Comparison of ENCODE assay signal across 8 cellular contexts in the genomic region with DNA sequence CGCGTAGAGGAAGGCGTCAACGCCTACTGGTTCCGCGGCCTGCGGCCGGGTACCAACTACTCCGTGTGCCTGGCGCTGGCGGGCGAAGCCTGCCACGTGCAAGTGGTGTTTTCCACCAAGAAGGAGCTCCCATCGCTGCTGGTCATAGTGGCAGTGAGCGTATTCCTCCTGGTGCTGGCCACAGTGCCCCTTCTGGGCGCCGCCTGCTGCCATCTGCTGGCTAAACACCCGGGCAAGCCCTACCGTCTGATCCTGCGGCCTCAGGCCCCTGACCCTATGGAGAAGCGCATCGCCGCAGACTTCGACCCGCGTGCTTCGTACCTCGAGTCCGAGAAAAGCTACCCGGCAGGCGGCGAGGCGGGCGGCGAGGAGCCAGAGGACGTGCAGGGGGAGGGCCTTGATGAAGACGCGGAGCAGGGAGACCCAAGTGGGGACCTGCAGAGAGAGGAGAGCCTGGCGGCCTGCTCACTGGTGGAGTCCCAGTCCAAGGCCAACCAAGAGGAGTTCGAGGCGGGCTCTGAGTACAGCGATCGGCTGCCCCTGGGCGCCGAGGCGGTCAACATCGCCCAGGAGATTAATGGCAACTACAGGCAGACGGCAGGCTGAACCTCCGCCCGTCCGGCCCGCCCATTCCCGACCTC. TPM values are rescaled to one million over a fixed set of nuclear protein-coding genes. Genes with fewer than 3 reads are reported as not detected.
DNase-seq lines count a peak whose midpoint lies in the region; ATAC-seq and TF ChIP-seq lines count a peak whose summit lies in the region.

No MANE protein-coding gene starts in this region.

- H3K9ac ChIP-seq in H9 (ENCODE audit: extremely low read depth, insufficient read length, low read length): no peak overlapping the region

- POLR2A ChIA-PET in CD8-positive, alpha-beta T cell (lab: Charles Lee): no interaction called here

- H2BK120ac ChIP-seq in H9 (ENCODE audit: low read depth, low read length, poor library complexity, severe bottlenecking): no peak overlapping the region

- peaks cover 14% of the 10 kb centered on the region for H3K23me2 ChIP-seq in H9 (ENCODE audit: insufficient read length, low read depth, low read length, poor library complexity, severe bottlenecking)

- no peak overlapping the region for H4K91ac ChIP-seq in H9 (ENCODE audit: insufficient read length, low read depth, low read length)

- no peak overlapping the region for H3K14ac ChIP-seq in H9 (ENCODE audit: insufficient read depth, low read length)

- CTCF ChIA-PET in CD8-positive, alpha-beta T cell (lab: Charles Lee): interaction anchor here (1.7 kb wide), 1 partner anchor 186 kb away, joined by 4 read pairs; no protein-coding TSS in a partner anchor

- no peak overlapping the region for H4K5ac ChIP-seq in H9 (ENCODE audit: insufficient read length, low read depth, low read length)

- no peaks in the 10 kb centered on the region for H3K79me1 ChIP-seq in H9 (ENCODE audit: insufficient read depth, low read depth, low read length, poor library complexity, severe bottlenecking)

- no peak overlapping the region for H3T11ph ChIP-seq in H9 (ENCODE audit: low read length)

- no peak overlapping the region for H3K27ac ChIP-seq in H9 (ENCODE audit: insufficient read length, low read depth, low read length)
- no peak overlapping the region for H3K27ac ChIP-seq in CD8-positive, alpha-beta T cell (ENCODE audit: low read depth, low read length)

- WGBS in H9 (ENCODE audit: extremely low coverage, insufficient read length, low lambda C conversion rate): no CpG with 5 or more reads among the region's 53 CpGs

- H3K4ac ChIP-seq in H9 (ENCODE audit: low read depth, low read length): no peak overlapping the region

- no peak overlapping the region for H2AFZ ChIP-seq in H9 (ENCODE audit: low read length)

- peaks cover 0 to 1% (median 0%) of the 10 kb centered on the region in 3 experiments; a peak in 3 of 7 replicates for H3K36me3 Mint-ChIP-seq in H9 (ENCODE audit: insufficient read depth in 1 of 3, low read depth in 3 of 3)
- H3K36me3 Mint-ChIP-seq in CD8-positive, alpha-beta T cell: no peaks in the 10 kb centered on the region

- H3K36me3 ChIP-seq in CD8-positive, alpha-beta T cell (ENCODE audit: insufficient read depth, low read length): no peaks in the 10 kb centered on the region

- no peak overlapping the region for H3K18ac ChIP-seq in H9 (ENCODE audit: insufficient read length, low read depth, low read length)

- no peak overlapping the region for H2AK5ac ChIP-seq in H9 (ENCODE audit: insufficient read length, low read length)

- H3K79me2 ChIP-seq in H9 (ENCODE audit: insufficient read depth, low read length): no peaks in the 10 kb centered on the region

- ATAC-seq in GM18907 (IDR thresholded peaks at IDR 0.05; ENCODE audit: unreplicated experiment) (no peak), HG02623 (IDR thresholded peaks at IDR 0.05; ENCODE audit: unreplicated experiment) (no peak)
- no peak for ATAC-seq in CD8-positive, alpha-beta T cell

- no peak overlapping the region for H3K56ac ChIP-seq in H9 (ENCODE audit: insufficient read length, low read depth, low read length)

- H3K4me3 ChIP-seq in cardiac fibroblast (replicated peaks in 1 of 2; ENCODE audit: low read depth in 2 of 2, low read length in 2 of 2): no peak overlapping the region
- no peak overlapping the region for H3K4me3 ChIP-seq in CD8-positive, alpha-beta T cell (ENCODE audit: low read depth, low read length)

- intact Hi-C loops in CD8-positive, alpha-beta T cell (cut with DNase I, micrococcal nuclease): no loop called here

- no peaks in the 10 kb centered on the region for H3K9me3 ChIP-seq in H9 (ENCODE audit: control insufficient read depth, low read depth, low read length)
- no peaks in the 10 kb centered on the region for H3K9me3 ChIP-seq in CD8-positive, alpha-beta T cell (ENCODE audit: low read length)

- H3K27me3 ChIP-seq in H9 (ENCODE audit: insufficient read depth, low read length): peaks cover 65% of the 10 kb centered on the region
- H3K27me3 ChIP-seq in CD8-positive, alpha-beta T cell (ENCODE audit: insufficient read depth, low read length): peaks cover 41% of the 10 kb centered on the region

- H2BK15ac ChIP-seq in H9 (ENCODE audit: low read depth, low read length): no peak overlapping the region

- TF ChIP-seq CTCF in H9 (conservative IDR thresholded peaks at IDR 0.05) (peak; percentile 81), cardiac fibroblast (IDR thresholded peaks at IDR 0.05; ENCODE audit: low read depth, low read length) (peak; percentile 43)
- no peak for TF ChIP-seq CTCF in CD8-positive, alpha-beta T cell (IDR thresholded peaks at IDR 0.05)

- no peak overlapping the region for H2BK12ac ChIP-seq in H9 (ENCODE audit: insufficient read length, low read depth, low read length)

- no peak overlapping the region for H2BK5ac ChIP-seq in H9 (ENCODE audit: insufficient read length, low read length)

- H3K4me1 ChIP-seq in H9 (ENCODE audit: insufficient read depth, low read length): peaks cover 2% of the 10 kb centered on the region; the same call in 1 of the 2 replicates
- peaks cover 23% of the 10 kb centered on the region for H3K4me1 ChIP-seq in CD8-positive, alpha-beta T cell (ENCODE audit: insufficient read depth, low read length)

- H3K4me3 Mint-ChIP-seq in H9: peak overlapping the region; percentile 43 to 81
- H3K4me3 Mint-ChIP-seq in CD8-positive, alpha-beta T cell: no peak overlapping the region

- peaks cover 97% of the 10 kb centered on the region for H3K27me3 Mint-ChIP-seq in H9 (ENCODE audit: low read depth)
- H3K27me3 Mint-ChIP-seq in CD8-positive, alpha-beta T cell (ENCODE audit: low read depth): peaks cover 73% of the 10 kb centered on the region

- DNase-seq in AG08396 (ENCODE audit: low spot score): peak; percentile 68
- peak; percentile 91 for DNase-seq in H9
- DNase-seq in cardiac fibroblast (ENCODE audit: low read depth in 2 of 2): peak in 1 of 2 donors; percentile 31
- peak; percentile 43 for DNase-seq in medulla oblongata (ENCODE audit: extremely low spot score)
- DNase-seq in NCI-H2081 treated with DMSO at 0.1 percent for 48 hours (lab: John Stamatoyannopoulos, UW): no peak
- DNase-seq in CD8-positive, alpha-beta T cell: no peak

- H4K20me1 ChIP-seq in H9 (ENCODE audit: control insufficient read depth, insufficient read depth, insufficient read length): peaks cover 4% of the 10 kb centered on the region

- peak overlapping the region; percentile 72 for H3K4me2 ChIP-seq in H9 (ENCODE audit: insufficient read depth, insufficient read length, low read length)

- no peak overlapping the region for H2BK20ac ChIP-seq in H9 (ENCODE audit: low read depth, low read length, poor library complexity, severe bottlenecking)

- no peak overlapping the region for H3K23ac ChIP-seq in H9 (ENCODE audit: insufficient read length, low read depth, low read length)

- peaks cover 63 to 74% of the 10 kb centered on the region in 2 experiments for H3K4me1 Mint-ChIP-seq in H9
- peaks cover 35% of the 10 kb centered on the region for H3K4me1 Mint-ChIP-seq in CD8-positive, alpha-beta T cell (ENCODE audit: low read depth)

- H4K8ac ChIP-seq in H9 (replicated peaks; ENCODE audit: insufficient read length, low read depth, low read length): no peak overlapping the region

- no peak overlapping the region for H3K27ac Mint-ChIP-seq in H9
- H3K27ac Mint-ChIP-seq in CD8-positive, alpha-beta T cell: no peak overlapping the region

- H3K9me3 Mint-ChIP-seq in H9: peaks cover 2 to 6% of the 10 kb centered on the region in 2 experiments; a peak in 2 of 5 replicates
- no peaks in the 10 kb centered on the region for H3K9me3 Mint-ChIP-seq in CD8-positive, alpha-beta T cell

RNA-seq across cellular contexts. Expression of a gene that starts 4.1 kb away (rescaled TPM):
- 0.09 TPM in 2 replicates for total RNA-seq in H9 (2021)
- not detected for total RNA-seq in CD8-positive, alpha-beta T cell

RNA-seq across cellular contexts. Expression of a gene that starts 39.0 kb away (rescaled TPM):
- total RNA-seq in H9 (2021): 0.11 and 0.35 TPM in 2 replicates
- not detected for total RNA-seq in CD8-positive, alpha-beta T cell

RNA-seq across cellular contexts. Expression of a gene that starts 52.2 kb away (rescaled TPM):
- total RNA-seq in H9 (2021): 0.72 and 0.90 TPM in 2 replicates
- not detected for total RNA-seq in CD8-positive, alpha-beta T cell

Comparison
In these comparisons a context has a peak if more than half of its experiments do, and no peak if none do; other contexts are left out.
1. DNase-seq: peak in AG08396 (single experiment), H9 (single experiment) and medulla oblongata (single experiment); none in NCI-H2081 treated with DMSO at 0.1 percent for 48 hours (single experiment) and CD8-positive, alpha-beta T cell (0 of 7).